In genomic region chrX:102339312-102340298, GRCh38 we compare ENCODE assay signal across 13 cellular contexts.
DNase-seq lines count a peak whose midpoint lies in the region; ATAC-seq lines count a peak whose summit lies in the region.
"Had no signal": no experiment of that assay in that cellular context is flagged by ENCODE, and none has a peak within 500 bp of the region (broad histone marks: within the 10 kb centered on the region; RNA-seq: fewer than 3 reads in every experiment).

No MANE protein-coding gene starts in this region.

- no peaks in the 10 kb centered on the region for H3K4me1 Mint-ChIP-seq in T-helper 2 cell treated with Interferon-gamma antibody and Interleukin-4, amounts not matched to agents 5 μg/mL and 100 μg/mL, for 36 hours (ENCODE audit: low read depth)
- peaks cover 0 to 5% (median 0%) of the 10 kb centered on the region in 7 donors for H3K4me1 Mint-ChIP-seq in naive thymus-derived CD4-positive, alpha-beta T cell

- no peaks in the 10 kb centered on the region for H3K9me3 ChIP-seq in naive thymus-derived CD4-positive, alpha-beta T cell (ENCODE audit: control insufficient read depth in 2 of 3, low read length in 3 of 3)
- H3K9me3 ChIP-seq: left ventricle myocardium inferior, transverse colon had no signal

- no peaks in the 10 kb centered on the region for H3K36me3 Mint-ChIP-seq in T-helper 2 cell treated with Interferon-gamma antibody and Interleukin-4, amounts not matched to agents 5 μg/mL and 100 μg/mL, for 36 hours (ENCODE audit: low read depth)
- no peaks in the 10 kb centered on the region for H3K36me3 Mint-ChIP-seq in naive thymus-derived CD4-positive, alpha-beta T cell

- H3K4me3 Mint-ChIP-seq in T-helper 2 cell treated with Interferon-gamma antibody and Interleukin-4, amounts not matched to agents 5 μg/mL and 100 μg/mL, for 36 hours: no peak overlapping the region
- H3K4me3 Mint-ChIP-seq in naive thymus-derived CD4-positive, alpha-beta T cell: no peak overlapping the region
- H3K4me3 Mint-ChIP-seq: activated T-helper 1 cell treated with anti-CD3 and anti-CD28 coated beads, Interleukin-12 subunit alpha, Interleukin-12 subunit beta, Interleukin-2, Interleukin-4 antibody, amounts not matched to agents 30 ng/mL and 10 ng/mL and 1 ng/mL, durations not matched to agents 14 hours and 24 hours and 36 hours had no signal

- DNase-seq in T-helper 2 cell: peak in 3 of 5 experiments; percentile 10 to 31 (median 23)
- no peak for DNase-seq in T-helper 2 cell treated with Interferon-gamma antibody and Interleukin-4, amounts not matched to agents 5 μg/mL and 100 μg/mL, for 36 hours (ENCODE audit: low spot score)
- DNase-seq in T-helper 1 cell: peak in 3 of 5 donors; percentile 3 to 17 (median 13)
- peak in 5 of 9 donors; percentile 8 to 34 (median 30) for DNase-seq in naive thymus-derived CD4-positive, alpha-beta T cell
- DNase-seq in HCEC 1CT: no peak
- no peak for DNase-seq in cerebellar cortex (ENCODE audit: low spot score)
- no peak for DNase-seq in NCI-H1436 (lab: John Stamatoyannopoulos, UW)
- DNase-seq: 8988T, left ventricle myocardium inferior, transverse colon had no signal

- no peak overlapping the region for H3K4me3 ChIP-seq in naive thymus-derived CD4-positive, alpha-beta T cell (ENCODE audit: low read length)
- H3K4me3 ChIP-seq: left ventricle myocardium inferior, transverse colon had no signal

- H3K4me1 ChIP-seq in naive thymus-derived CD4-positive, alpha-beta T cell (ENCODE audit: control insufficient read depth in 2 of 2, insufficient read depth in 2 of 2, low read length in 2 of 2): no peaks in the 10 kb centered on the region
- H3K4me1 ChIP-seq: left ventricle myocardium inferior, transverse colon had no signal

- H3K27ac Mint-ChIP-seq in T-helper 2 cell treated with Interferon-gamma antibody and Interleukin-4, amounts not matched to agents 5 μg/mL and 100 μg/mL, for 36 hours: no peak overlapping the region
- no peak overlapping the region for H3K27ac Mint-ChIP-seq in naive thymus-derived CD4-positive, alpha-beta T cell
- H3K27ac Mint-ChIP-seq: activated T-helper 1 cell treated with anti-CD3 and anti-CD28 coated beads, Interleukin-12 subunit alpha, Interleukin-12 subunit beta, Interleukin-2, Interleukin-4 antibody, amounts not matched to agents 30 ng/mL and 10 ng/mL and 1 ng/mL, durations not matched to agents 14 hours and 24 hours and 36 hours; progenitor cell of endocrine pancreas had no signal

- intact Hi-C loops in naive thymus-derived CD4-positive, alpha-beta T cell (cut with micrococcal nuclease): no loop called here

- CTCF ChIA-PET in naive thymus-derived CD4-positive, alpha-beta T cell (lab: Charles Lee): no interaction called here

- no peak overlapping the region for H3K27ac ChIP-seq in naive thymus-derived CD4-positive, alpha-beta T cell (ENCODE audit: low read depth, low read length)
- H3K27ac ChIP-seq: left ventricle myocardium inferior, transverse colon had no signal

- peak; percentile 62 for ATAC-seq in GM18868 (IDR thresholded peaks at IDR 0.05; ENCODE audit: unreplicated experiment)
- peak; percentile 36 for ATAC-seq in naive thymus-derived CD4-positive, alpha-beta T cell

- no peaks in the 10 kb centered on the region for H3K27me3 Mint-ChIP-seq in T-helper 2 cell treated with Interferon-gamma antibody and Interleukin-4, amounts not matched to agents 5 μg/mL and 100 μg/mL, for 36 hours (ENCODE audit: low read depth)
- no peaks in the 10 kb centered on the region for H3K27me3 Mint-ChIP-seq in naive thymus-derived CD4-positive, alpha-beta T cell
- H3K27me3 Mint-ChIP-seq: progenitor cell of endocrine pancreas had no signal

- POLR2A ChIA-PET in naive thymus-derived CD4-positive, alpha-beta T cell (lab: Charles Lee): no interaction called here

- H3K27me3 ChIP-seq in naive thymus-derived CD4-positive, alpha-beta T cell (ENCODE audit: control insufficient read depth in 2 of 2, insufficient read depth in 2 of 2, low read length in 2 of 2): no peaks in the 10 kb centered on the region
- H3K27me3 ChIP-seq: transverse colon had no signal

- no peaks in the 10 kb centered on the region for H3K9me3 Mint-ChIP-seq in T-helper 2 cell treated with Interferon-gamma antibody and Interleukin-4, amounts not matched to agents 5 μg/mL and 100 μg/mL, for 36 hours
- no peaks in the 10 kb centered on the region for H3K9me3 Mint-ChIP-seq in naive thymus-derived CD4-positive, alpha-beta T cell
- H3K9me3 Mint-ChIP-seq: activated T-helper 1 cell treated with anti-CD3 and anti-CD28 coated beads, Interleukin-12 subunit alpha, Interleukin-12 subunit beta, Interleukin-2, Interleukin-4 antibody, amounts not matched to agents 30 ng/mL and 10 ng/mL and 1 ng/mL, durations not matched to agents 14 hours and 24 hours and 36 hours had no signal

- no peaks in the 10 kb centered on the region for H3K36me3 ChIP-seq in naive thymus-derived CD4-positive, alpha-beta T cell (ENCODE audit: control insufficient read depth in 2 of 3, insufficient read depth in 3 of 3, low read length in 3 of 3)
- H3K36me3 ChIP-seq: left ventricle myocardium inferior, transverse colon had no signal

Comparison
In these comparisons a context has a peak if more than half of its experiments do, and no peak if none do; other contexts are left out.
1. DNase-seq: peak in T-helper 2 cell (3 of 5), T-helper 1 cell (3 of 5) and naive thymus-derived CD4-positive, alpha-beta T cell (5 of 9); none in T-helper 2 cell treated with Interferon-gamma antibody and Interleukin-4, amounts not matched to agents 5 μg/mL and 100 μg/mL, for 36 hours (single experiment), HCEC 1CT (single experiment), cerebellar cortex (single experiment) and NCI-H1436 (single experiment).